Comparison of ENCODE assay signal across 2 cellular contexts in the genomic region with DNA sequence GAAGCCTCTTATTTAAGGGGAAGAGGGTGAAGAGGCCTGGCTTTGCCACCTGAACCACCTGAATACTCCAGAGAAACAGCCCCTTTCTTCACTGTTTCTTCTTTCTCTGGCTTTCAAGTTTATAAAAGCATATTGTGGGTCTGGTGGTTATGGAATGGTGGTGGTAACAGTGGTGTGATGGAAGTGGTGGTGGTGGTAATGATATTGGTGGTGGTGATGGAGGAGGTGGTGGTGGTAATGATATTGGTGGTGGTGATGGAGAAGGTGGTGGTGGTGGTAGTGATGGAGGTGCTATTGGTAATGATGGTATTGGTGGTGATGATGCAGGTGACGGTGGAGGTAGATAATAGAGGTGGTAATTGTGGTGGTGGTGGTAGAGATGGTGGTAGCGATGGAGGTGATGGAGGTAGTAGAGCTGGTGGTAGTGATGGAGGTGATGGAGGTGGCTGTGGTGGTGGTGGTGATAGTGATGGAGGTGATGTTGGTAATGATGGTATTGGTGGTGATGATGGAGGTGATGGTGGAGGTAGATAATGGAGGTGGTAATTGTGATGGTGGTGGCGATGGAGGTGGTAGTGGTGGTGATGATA.
TF ChIP-seq lines count a peak whose summit lies in the region.

No MANE protein-coding gene starts in this region.

TF ChIP-seq in A549, 52 proteins besides CTCF, POLR2A, EP300 and RAD21 (continued from another document):
- TF ChIP-seq, protein P1, sequence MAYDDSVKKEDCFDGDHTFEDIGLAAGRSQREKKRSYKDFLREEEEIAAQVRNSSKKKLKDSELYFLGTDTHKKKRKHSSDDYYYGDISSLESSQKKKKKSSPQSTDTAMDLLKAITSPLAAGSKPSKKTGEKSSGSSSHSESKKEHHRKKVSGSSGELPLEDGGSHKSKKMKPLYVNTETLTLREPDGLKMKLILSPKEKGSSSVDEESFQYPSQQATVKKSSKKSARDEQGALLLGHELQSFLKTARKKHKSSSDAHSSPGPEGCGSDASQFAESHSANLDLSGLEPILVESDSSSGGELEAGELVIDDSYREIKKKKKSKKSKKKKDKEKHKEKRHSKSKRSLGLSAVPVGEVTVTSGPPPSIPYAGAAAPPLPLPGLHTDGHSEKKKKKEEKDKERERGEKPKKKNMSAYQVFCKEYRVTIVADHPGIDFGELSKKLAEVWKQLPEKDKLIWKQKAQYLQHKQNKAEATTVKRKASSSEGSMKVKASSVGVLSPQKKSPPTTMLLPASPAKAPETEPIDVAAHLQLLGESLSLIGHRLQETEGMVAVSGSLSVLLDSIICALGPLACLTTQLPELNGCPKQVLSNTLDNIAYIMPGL (CRISPR knock-in tag; IDR thresholded peaks at IDR 0.05; ENCODE audit: borderline replicate concordance): no peak
- TF ChIP-seq TFCP2L1 (CRISPR knock-in tag; IDR thresholded peaks at IDR 0.05) (no peak), SREBF2 (IDR thresholded peaks at IDR 0.05) (no peak), KDM1A (IDR thresholded peaks at IDR 0.05; ENCODE audit: low read depth) (no peak), BHLHE40 (IDR thresholded peaks at IDR 0.05; ENCODE audit: low read depth, low read length) (no peak)
- TF ChIP-seq, protein P2, sequence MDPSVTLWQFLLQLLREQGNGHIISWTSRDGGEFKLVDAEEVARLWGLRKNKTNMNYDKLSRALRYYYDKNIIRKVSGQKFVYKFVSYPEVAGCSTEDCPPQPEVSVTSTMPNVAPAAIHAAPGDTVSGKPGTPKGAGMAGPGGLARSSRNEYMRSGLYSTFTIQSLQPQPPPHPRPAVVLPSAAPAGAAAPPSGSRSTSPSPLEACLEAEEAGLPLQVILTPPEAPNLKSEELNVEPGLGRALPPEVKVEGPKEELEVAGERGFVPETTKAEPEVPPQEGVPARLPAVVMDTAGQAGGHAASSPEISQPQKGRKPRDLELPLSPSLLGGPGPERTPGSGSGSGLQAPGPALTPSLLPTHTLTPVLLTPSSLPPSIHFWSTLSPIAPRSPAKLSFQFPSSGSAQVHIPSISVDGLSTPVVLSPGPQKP (IDR thresholded peaks at IDR 0.05; ENCODE audit: low read depth, low read length): no peak
- TF ChIP-seq, protein P3, sequence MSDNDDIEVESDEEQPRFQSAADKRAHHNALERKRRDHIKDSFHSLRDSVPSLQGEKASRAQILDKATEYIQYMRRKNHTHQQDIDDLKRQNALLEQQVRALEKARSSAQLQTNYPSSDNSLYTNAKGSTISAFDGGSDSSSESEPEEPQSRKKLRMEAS (IDR thresholded peaks at IDR 0.05): no peak
- TF ChIP-seq, protein P4, sequence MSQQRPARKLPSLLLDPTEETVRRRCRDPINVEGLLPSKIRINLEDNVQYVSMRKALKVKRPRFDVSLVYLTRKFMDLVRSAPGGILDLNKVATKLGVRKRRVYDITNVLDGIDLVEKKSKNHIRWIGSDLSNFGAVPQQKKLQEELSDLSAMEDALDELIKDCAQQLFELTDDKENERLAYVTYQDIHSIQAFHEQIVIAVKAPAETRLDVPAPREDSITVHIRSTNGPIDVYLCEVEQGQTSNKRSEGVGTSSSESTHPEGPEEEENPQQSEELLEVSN (IDR thresholded peaks at IDR 0.05; ENCODE audit: borderline replicate concordance, low read depth): no peak
TF ChIP-seq in A549: peak in this region for 0.

TF ChIP-seq in HEK293, 187 proteins besides CTCF, POLR2A, EP300 and RAD21 (continued from another document and continues in another):
- TF ChIP-seq, protein P5, sequence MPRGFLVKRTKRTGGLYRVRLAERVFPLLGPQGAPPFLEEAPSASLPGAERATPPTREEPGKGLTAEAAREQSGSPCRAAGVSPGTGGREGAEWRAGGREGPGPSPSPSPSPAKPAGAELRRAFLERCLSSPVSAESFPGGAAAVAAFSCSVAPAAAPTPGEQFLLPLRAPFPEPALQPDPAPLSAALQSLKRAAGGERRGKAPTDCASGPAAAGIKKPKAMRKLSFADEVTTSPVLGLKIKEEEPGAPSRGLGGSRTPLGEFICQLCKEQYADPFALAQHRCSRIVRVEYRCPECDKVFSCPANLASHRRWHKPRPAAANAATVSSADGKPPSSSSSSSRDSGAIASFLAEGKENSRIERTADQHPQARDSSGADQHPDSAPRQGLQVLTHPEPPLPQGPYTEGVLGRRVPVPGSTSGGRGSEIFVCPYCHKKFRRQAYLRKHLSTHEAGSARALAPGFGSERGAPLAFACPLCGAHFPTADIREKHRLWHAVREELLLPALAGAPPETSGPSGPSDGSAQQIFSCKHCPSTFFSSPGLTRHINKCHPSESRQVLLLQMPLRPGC (tag by site-specific recombination; IDR thresholded peaks at IDR 0.05): no peak
- TF ChIP-seq, protein P6, sequence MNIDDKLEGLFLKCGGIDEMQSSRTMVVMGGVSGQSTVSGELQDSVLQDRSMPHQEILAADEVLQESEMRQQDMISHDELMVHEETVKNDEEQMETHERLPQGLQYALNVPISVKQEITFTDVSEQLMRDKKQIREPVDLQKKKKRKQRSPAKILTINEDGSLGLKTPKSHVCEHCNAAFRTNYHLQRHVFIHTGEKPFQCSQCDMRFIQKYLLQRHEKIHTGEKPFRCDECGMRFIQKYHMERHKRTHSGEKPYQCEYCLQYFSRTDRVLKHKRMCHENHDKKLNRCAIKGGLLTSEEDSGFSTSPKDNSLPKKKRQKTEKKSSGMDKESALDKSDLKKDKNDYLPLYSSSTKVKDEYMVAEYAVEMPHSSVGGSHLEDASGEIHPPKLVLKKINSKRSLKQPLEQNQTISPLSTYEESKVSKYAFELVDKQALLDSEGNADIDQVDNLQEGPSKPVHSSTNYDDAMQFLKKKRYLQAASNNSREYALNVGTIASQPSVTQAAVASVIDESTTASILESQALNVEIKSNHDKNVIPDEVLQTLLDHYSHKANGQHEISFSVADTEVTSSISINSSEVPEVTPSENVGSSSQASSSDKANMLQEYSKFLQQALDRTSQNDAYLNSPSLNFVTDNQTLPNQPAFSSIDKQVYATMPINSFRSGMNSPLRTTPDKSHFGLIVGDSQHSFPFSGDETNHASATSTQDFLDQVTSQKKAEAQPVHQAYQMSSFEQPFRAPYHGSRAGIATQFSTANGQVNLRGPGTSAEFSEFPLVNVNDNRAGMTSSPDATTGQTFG (tag by site-specific recombination; IDR thresholded peaks at IDR 0.05; ENCODE audit: borderline replicate concordance): peak; percentile 89
- TF ChIP-seq, protein P7, sequence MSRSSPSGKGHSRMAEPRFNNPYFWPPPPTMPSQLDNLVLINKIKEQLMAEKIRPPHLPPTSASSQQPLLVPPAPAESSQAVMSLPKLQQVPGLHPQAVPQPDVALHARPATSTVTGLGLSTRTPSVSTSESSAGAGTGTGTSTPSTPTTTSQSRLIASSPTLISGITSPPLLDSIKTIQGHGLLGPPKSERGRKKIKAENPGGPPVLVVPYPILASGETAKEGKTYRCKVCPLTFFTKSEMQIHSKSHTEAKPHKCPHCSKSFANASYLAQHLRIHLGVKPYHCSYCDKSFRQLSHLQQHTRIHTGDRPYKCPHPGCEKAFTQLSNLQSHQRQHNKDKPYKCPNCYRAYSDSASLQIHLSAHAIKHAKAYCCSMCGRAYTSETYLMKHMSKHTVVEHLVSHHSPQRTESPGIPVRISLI (tag by site-specific recombination; IDR thresholded peaks at IDR 0.05): no peak
- no peak for TF ChIP-seq SP7 (tag by site-specific recombination; IDR thresholded peaks at IDR 0.05)
- no peak for TF ChIP-seq ZNF423 (tag by site-specific recombination; IDR thresholded peaks at IDR 0.05)
- TF ChIP-seq KLF8 (tag by site-specific recombination; IDR thresholded peaks at IDR 0.05): no peak
- TF ChIP-seq, protein P8, sequence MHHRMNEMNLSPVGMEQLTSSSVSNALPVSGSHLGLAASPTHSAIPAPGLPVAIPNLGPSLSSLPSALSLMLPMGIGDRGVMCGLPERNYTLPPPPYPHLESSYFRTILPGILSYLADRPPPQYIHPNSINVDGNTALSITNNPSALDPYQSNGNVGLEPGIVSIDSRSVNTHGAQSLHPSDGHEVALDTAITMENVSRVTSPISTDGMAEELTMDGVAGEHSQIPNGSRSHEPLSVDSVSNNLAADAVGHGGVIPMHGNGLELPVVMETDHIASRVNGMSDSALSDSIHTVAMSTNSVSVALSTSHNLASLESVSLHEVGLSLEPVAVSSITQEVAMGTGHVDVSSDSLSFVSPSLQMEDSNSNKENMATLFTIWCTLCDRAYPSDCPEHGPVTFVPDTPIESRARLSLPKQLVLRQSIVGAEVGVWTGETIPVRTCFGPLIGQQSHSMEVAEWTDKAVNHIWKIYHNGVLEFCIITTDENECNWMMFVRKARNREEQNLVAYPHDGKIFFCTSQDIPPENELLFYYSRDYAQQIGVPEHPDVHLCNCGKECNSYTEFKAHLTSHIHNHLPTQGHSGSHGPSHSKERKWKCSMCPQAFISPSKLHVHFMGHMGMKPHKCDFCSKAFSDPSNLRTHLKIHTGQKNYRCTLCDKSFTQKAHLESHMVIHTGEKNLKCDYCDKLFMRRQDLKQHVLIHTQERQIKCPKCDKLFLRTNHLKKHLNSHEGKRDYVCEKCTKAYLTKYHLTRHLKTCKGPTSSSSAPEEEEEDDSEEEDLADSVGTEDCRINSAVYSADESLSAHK (tag by site-specific recombination; IDR thresholded peaks at IDR 0.05): no peak
- no peak for TF ChIP-seq HOXC10 (CRISPR knock-in tag; IDR thresholded peaks at IDR 0.05)
- no peak for TF ChIP-seq ZNF830 (tag by site-specific recombination; IDR thresholded peaks at IDR 0.05; ENCODE audit: low read depth)
- TF ChIP-seq ZNF514 (tag by site-specific recombination; IDR thresholded peaks at IDR 0.05): no peak
- TF ChIP-seq ZNF521 (tag by site-specific recombination; IDR thresholded peaks at IDR 0.05): 0 out of 2 replicates have a peak, but pooled peaks have one; percentile 50
- TF ChIP-seq, protein P9, sequence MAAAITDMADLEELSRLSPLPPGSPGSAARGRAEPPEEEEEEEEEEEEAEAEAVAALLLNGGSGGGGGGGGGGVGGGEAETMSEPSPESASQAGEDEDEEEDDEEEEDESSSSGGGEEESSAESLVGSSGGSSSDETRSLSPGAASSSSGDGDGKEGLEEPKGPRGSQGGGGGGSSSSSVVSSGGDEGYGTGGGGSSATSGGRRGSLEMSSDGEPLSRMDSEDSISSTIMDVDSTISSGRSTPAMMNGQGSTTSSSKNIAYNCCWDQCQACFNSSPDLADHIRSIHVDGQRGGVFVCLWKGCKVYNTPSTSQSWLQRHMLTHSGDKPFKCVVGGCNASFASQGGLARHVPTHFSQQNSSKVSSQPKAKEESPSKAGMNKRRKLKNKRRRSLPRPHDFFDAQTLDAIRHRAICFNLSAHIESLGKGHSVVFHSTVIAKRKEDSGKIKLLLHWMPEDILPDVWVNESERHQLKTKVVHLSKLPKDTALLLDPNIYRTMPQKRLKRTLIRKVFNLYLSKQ (tag by site-specific recombination; IDR thresholded peaks at IDR 0.05; ENCODE audit: borderline replicate concordance): no peak
- no peak for TF ChIP-seq ZNF248 (tag by site-specific recombination; IDR thresholded peaks at IDR 0.05)
- TF ChIP-seq TRIM28 (IDR thresholded peaks at IDR 0.05; ENCODE audit: borderline replicate concordance, low read length): no peak
- 0 out of 2 replicates have a peak, but pooled peaks have one; percentile 12 for TF ChIP-seq ZNF266 (tag by site-specific recombination; IDR thresholded peaks at IDR 0.05; ENCODE audit: low read depth)
- no peak for TF ChIP-seq ZNF133 (tag by site-specific recombination; IDR thresholded peaks at IDR 0.05)
- no peak for TF ChIP-seq ZNF221 (tag by site-specific recombination; IDR thresholded peaks at IDR 0.05; ENCODE audit: borderline replicate concordance)
- peak; percentile 54; the same call in 1 of the 2 replicates for TF ChIP-seq YY2 (tag by site-specific recombination; IDR thresholded peaks at IDR 0.05)
- no peak for TF ChIP-seq ZNF629 (tag by site-specific recombination; IDR thresholded peaks at IDR 0.05)
- TF ChIP-seq, protein P10, sequence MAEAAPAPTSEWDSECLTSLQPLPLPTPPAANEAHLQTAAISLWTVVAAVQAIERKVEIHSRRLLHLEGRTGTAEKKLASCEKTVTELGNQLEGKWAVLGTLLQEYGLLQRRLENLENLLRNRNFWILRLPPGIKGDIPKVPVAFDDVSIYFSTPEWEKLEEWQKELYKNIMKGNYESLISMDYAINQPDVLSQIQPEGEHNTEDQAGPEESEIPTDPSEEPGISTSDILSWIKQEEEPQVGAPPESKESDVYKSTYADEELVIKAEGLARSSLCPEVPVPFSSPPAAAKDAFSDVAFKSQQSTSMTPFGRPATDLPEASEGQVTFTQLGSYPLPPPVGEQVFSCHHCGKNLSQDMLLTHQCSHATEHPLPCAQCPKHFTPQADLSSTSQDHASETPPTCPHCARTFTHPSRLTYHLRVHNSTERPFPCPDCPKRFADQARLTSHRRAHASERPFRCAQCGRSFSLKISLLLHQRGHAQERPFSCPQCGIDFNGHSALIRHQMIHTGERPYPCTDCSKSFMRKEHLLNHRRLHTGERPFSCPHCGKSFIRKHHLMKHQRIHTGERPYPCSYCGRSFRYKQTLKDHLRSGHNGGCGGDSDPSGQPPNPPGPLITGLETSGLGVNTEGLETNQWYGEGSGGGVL (tag by site-specific recombination; IDR thresholded peaks at IDR 0.05): peak; percentile 20; the same call in 1 of the 2 replicates
- no peak for TF ChIP-seq ZNF10 (tag by site-specific recombination; IDR thresholded peaks at IDR 0.05)
- TF ChIP-seq ZNF175 (tag by site-specific recombination; IDR thresholded peaks at IDR 0.05): 0 out of 2 replicates have a peak, but pooled peaks have one; percentile 33
- no peak for TF ChIP-seq SP2 (tag by site-specific recombination; IDR thresholded peaks at IDR 0.05)
- no peak for TF ChIP-seq ZNF121 (tag by site-specific recombination; IDR thresholded peaks at IDR 0.05)
- no peak for TF ChIP-seq ZNF530 (tag by site-specific recombination; IDR thresholded peaks at IDR 0.05; ENCODE audit: low read depth)
- TF ChIP-seq, protein P11, sequence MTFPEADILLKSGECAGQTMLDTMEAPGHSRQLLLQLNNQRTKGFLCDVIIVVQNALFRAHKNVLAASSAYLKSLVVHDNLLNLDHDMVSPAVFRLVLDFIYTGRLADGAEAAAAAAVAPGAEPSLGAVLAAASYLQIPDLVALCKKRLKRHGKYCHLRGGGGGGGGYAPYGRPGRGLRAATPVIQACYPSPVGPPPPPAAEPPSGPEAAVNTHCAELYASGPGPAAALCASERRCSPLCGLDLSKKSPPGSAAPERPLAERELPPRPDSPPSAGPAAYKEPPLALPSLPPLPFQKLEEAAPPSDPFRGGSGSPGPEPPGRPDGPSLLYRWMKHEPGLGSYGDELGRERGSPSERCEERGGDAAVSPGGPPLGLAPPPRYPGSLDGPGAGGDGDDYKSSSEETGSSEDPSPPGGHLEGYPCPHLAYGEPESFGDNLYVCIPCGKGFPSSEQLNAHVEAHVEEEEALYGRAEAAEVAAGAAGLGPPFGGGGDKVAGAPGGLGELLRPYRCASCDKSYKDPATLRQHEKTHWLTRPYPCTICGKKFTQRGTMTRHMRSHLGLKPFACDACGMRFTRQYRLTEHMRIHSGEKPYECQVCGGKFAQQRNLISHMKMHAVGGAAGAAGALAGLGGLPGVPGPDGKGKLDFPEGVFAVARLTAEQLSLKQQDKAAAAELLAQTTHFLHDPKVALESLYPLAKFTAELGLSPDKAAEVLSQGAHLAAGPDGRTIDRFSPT (tag by site-specific recombination; IDR thresholded peaks at IDR 0.05): 0 out of 2 replicates have a peak, but pooled peaks have one; percentile 20
- peak; percentile 17; the same call in 1 of the 2 replicates for TF ChIP-seq ZNF544 (tag by site-specific recombination; IDR thresholded peaks at IDR 0.05)
- no peak for TF ChIP-seq ZNF416 (tag by site-specific recombination; IDR thresholded peaks at IDR 0.05)
